ENCODE assay signal across 15 cellular contexts in genomic region chr2:172131713-172132555, GRCh38. TPM values are rescaled to one million over a fixed set of nuclear protein-coding genes. Genes with fewer than 3 reads are reported as not detected.
A peak's percentile ranks its signal among the peaks of the same experiment; 100 is the strongest.
DNase-seq lines count a peak whose midpoint lies in the region; ATAC-seq and TF ChIP-seq lines count a peak whose summit lies in the region.
"Had no signal": no experiment of that assay in that cellular context is flagged by ENCODE, and none has a peak within 500 bp of the region (broad histone marks: within the 10 kb centered on the region; RNA-seq: fewer than 3 reads in every experiment).

No MANE protein-coding gene starts in this region.

- CTCF ChIA-PET in WTC11 (lab: Charles Lee) = interaction anchor here (0.5 to 1.6 kb wide), 12 partner anchors 18 to 542 kb away, joined by 3 to 12 read pairs (median 3); partner anchors contain the start of genes DLX2 and ITGA6

- ATAC-seq in WTC11 = peak; percentile 89
- ATAC-seq: CD8-positive, alpha-beta T cell had no signal

- TF ChIP-seq EP300 in transverse colon (IDR thresholded peaks at IDR 0.05; ENCODE audit: low read depth) = no peak

- H3K36me3 Mint-ChIP-seq in WTC11 = peaks cover 2% of the 10 kb centered on the region; the same call in 1 of the 2 replicates

- H3K27ac Mint-ChIP-seq in WTC11 = peak overlapping the region; percentile 80
- H3K27ac Mint-ChIP-seq: CD8-positive, alpha-beta T cell had no signal

- POLR2A ChIA-PET in WTC11 (lab: Charles Lee) = no interaction called here

- H3K4me1 ChIP-seq in HUES48 (ENCODE audit: control insufficient read depth, insufficient read depth, low read length) = peaks cover 15% of the 10 kb centered on the region
- peaks cover 17% of the 10 kb centered on the region; the same call in 1 of the 2 replicates for H3K4me1 ChIP-seq in iPS-20b (ENCODE audit: insufficient read depth, low read length)
- H3K4me1 ChIP-seq in transverse colon = no peaks in the 10 kb centered on the region
- H3K4me1 ChIP-seq: SJCRH30 had no signal

- H3K4me3 Mint-ChIP-seq in WTC11 = no peak overlapping the region
- H3K4me3 Mint-ChIP-seq: CD8-positive, alpha-beta T cell had no signal

- peak overlapping the region; percentile 67 for H3K27ac ChIP-seq in HUES48 (ENCODE audit: low read depth, low read length)
- no peak overlapping the region for H3K27ac ChIP-seq in iPS-20b (ENCODE audit: low read length)
- H3K27ac ChIP-seq in transverse colon = no peak overlapping the region
- H3K27ac ChIP-seq: RWPE1, SJCRH30 had no signal

- TF ChIP-seq POLR2A in transverse colon (IDR thresholded peaks at IDR 0.05) = no peak

- no peak overlapping the region for H3K9ac ChIP-seq in HUES48 (ENCODE audit: low read depth, low read length)
- H3K9ac ChIP-seq in iPS-20b (ENCODE audit: low read depth, low read length) = peak overlapping the region; percentile 0; the same call in 1 of the 2 replicates

- no peaks in the 10 kb centered on the region for H3K36me3 ChIP-seq in HUES48 (ENCODE audit: control insufficient read depth, insufficient read depth, low read length)
- no peaks in the 10 kb centered on the region for H3K36me3 ChIP-seq in iPS-20b (ENCODE audit: insufficient read depth, low read depth, low read length)
- no peaks in the 10 kb centered on the region for H3K36me3 ChIP-seq in transverse colon
- H3K36me3 ChIP-seq: SJCRH30 had no signal

- peaks cover 82% of the 10 kb centered on the region for H3K27me3 Mint-ChIP-seq in WTC11 (ENCODE audit: low read depth)

- H3K27me3 ChIP-seq in HUES48 (ENCODE audit: control insufficient read depth, insufficient read depth, low read length) (no peaks in the 10 kb centered on the region; the same call in 1 of the 2 replicates), iPS-20b (ENCODE audit: insufficient read depth, low read length) (peaks cover 7% of the 10 kb centered on the region; the same call in 1 of the 2 replicates), transverse colon (peaks cover 2% of the 10 kb centered on the region)
- H3K27me3 ChIP-seq: SJCRH30 had no signal

- H3K9me3 ChIP-seq in HUES48 (ENCODE audit: control insufficient read depth, insufficient read depth, low read length) (no peaks in the 10 kb centered on the region), iPS-20b (ENCODE audit: insufficient read depth, low read depth, low read length) (peaks cover 5% of the 10 kb centered on the region), transverse colon (no peaks in the 10 kb centered on the region)
- H3K9me3 ChIP-seq: SJCRH30 had no signal

- DNase-seq in ELF-1 (ENCODE audit: low read depth, low spot score) = peak; percentile 75
- no peak for DNase-seq in WTC11 (ENCODE audit: low spot score)
- no peak for DNase-seq in hepatic stellate cell (ENCODE audit: low spot score)
- no peak for DNase-seq in transverse colon
- no peak for DNase-seq in SKM-1 treated with dmso at 0.1 percent for 144 hours (lab: John Stamatoyannopoulos, UW; ENCODE audit: unreplicated experiment)
- DNase-seq in GOT3 (lab: John Stamatoyannopoulos, UW) = no peak
- DNase-seq: CD8-positive, alpha-beta T cell; NCI-H1105; NCI-H1694 treated with DMSO at 0.1 percent for 48 hours; NCI-H2107; NCI-H2227 treated with DMSO at 0.1 percent for 48 hours; SJCRH30 had no signal

- intact Hi-C loops in transverse colon (cut with DNase I; ENCODE audit: low total_unique reads) = no loop called here

- TF ChIP-seq CTCF in WTC11 (IDR thresholded peaks at IDR 0.05) = no peak
- no peak for TF ChIP-seq CTCF in transverse colon (IDR thresholded peaks at IDR 0.05)

- H3K9me3 Mint-ChIP-seq in WTC11 = peaks cover 7% of the 10 kb centered on the region; the same call in 1 of the 2 replicates

- WGBS in transverse colon (ENCODE audit: low coverage in 1 of 2), 2 donors = 85 to 100% methylated on average over 2 to 5 of the region's 5 CpGs

- no peak overlapping the region for H3K4me3 ChIP-seq in HUES48 (ENCODE audit: low read depth, low read length)
- H3K4me3 ChIP-seq in iPS-20b (ENCODE audit: low read length) = peak overlapping the region; percentile 2; the same call in 1 of the 2 replicates
- no peak overlapping the region for H3K4me3 ChIP-seq in transverse colon
- H3K4me3 ChIP-seq: SJCRH30 had no signal

- in situ Hi-C loops in transverse colon (cut with MboI; ENCODE audit: low pct_ligation_motif_present in 1 of 4, low pct_unique_long_range_greater_than_20kb in 1 of 4, low sequenced_read_pairs in 3 of 4) = no loop called here

- peaks cover 37% of the 10 kb centered on the region for H3K4me1 Mint-ChIP-seq in WTC11

TF ChIP-seq in WTC11, 78 proteins besides CTCF, POLR2A, EP300 and RAD21 (continues in another document):
- TF ChIP-seq ERG (CRISPR knock-in tag; IDR thresholded peaks at IDR 0.05) = no peak
- TF ChIP-seq ZNF138 (CRISPR knock-in tag; conservative IDR thresholded peaks at IDR 0.05) = no peak
- TF ChIP-seq NFYB (CRISPR knock-in tag; conservative IDR thresholded peaks at IDR 0.05; ENCODE audit: low read depth) = no peak
- no peak for TF ChIP-seq IRF1 (CRISPR knock-in tag; IDR thresholded peaks at IDR 0.05)
- TF ChIP-seq ZNF425 (CRISPR knock-in tag; conservative IDR thresholded peaks at IDR 0.05) = no peak
- peak; percentile 92; the same call in 1 of the 2 replicates for TF ChIP-seq FOXP4 (CRISPR knock-in tag; IDR thresholded peaks at IDR 0.05)
- no peak for TF ChIP-seq ATF1 (CRISPR knock-in tag; IDR thresholded peaks at IDR 0.05)
- TF ChIP-seq FOXP1 (CRISPR knock-in tag; IDR thresholded peaks at IDR 0.05; ENCODE audit: borderline replicate concordance) = peak; percentile 98
- TF ChIP-seq OVOL2 (CRISPR knock-in tag; IDR thresholded peaks at IDR 0.05; ENCODE audit: borderline replicate concordance) = no peak

RNA-seq across cellular contexts. Expression of gene DLX2, which starts 29.2 kb away (rescaled TPM):
- 0.28 to 0.64 TPM (median 0.55 TPM) in 3 replicates for total RNA-seq in WTC11 (2021)
- under 1 TPM in 1 of 4 donors, not detected in 3; 0.16 TPM for total RNA-seq in transverse colon

RNA-seq across cellular contexts. Expression of gene DLX1, which starts 46.6 kb away (rescaled TPM):
- not detected in 3 replicates for total RNA-seq in WTC11 (2021)
- not detected for total RNA-seq in transverse colon
- total RNA-seq: CD8-positive, alpha-beta T cell had no signal
